Comparison of ENCODE assay signal across 31 cellular contexts in genomic region chr10:8428654-8429053, GRCh38.
"Had no signal": no experiment of that assay in that cellular context is flagged by ENCODE, and none has a peak within 500 bp of the region (broad histone marks: within the 10 kb centered on the region; RNA-seq: fewer than 3 reads in every experiment).

No MANE protein-coding gene starts in this region.

- H2AFZ ChIP-seq: neural progenitor cell had no signal

- H3K36me3 Mint-ChIP-seq: neural progenitor cell; stimulated activated effector memory CD8-positive, alpha-beta T cell treated with anti-CD3 and anti-CD28 coated beads, Interleukin-12 subunit alpha, Interleukin-12 subunit beta, amount 100 ng/mL, for 72 hours had no signal

- H3K4me3 Mint-ChIP-seq: naive thymus-derived CD4-positive, alpha-beta T cell; nephron; neural progenitor cell; stimulated activated effector memory CD8-positive, alpha-beta T cell treated with anti-CD3 and anti-CD28 coated beads, Interleukin-12 subunit alpha, Interleukin-12 subunit beta, amount 100 ng/mL, for 72 hours had no signal

- H3K9me3 ChIP-seq: esophagus squamous epithelium, heart right ventricle, left lung, ovary, psoas muscle, sigmoid colon, stomach, thyroid gland, vagina had no signal

- H3K4me1 Mint-ChIP-seq: nephron, neural progenitor cell had no signal

- DNase-seq: dermis blood vessel endothelial cell; effector memory CD4-positive, alpha-beta T cell; erythroblast; esophagus squamous epithelium; foreskin melanocyte; glutamatergic neuron; heart right ventricle; hippocampal formation; left cardiac atrium; left lung; mesenchymal stem cell; midbrain; naive thymus-derived CD4-positive, alpha-beta T cell; ovary; posterior cingulate gyrus; psoas muscle; right cardiac atrium; sigmoid colon; stimulated activated CD4-positive, alpha-beta T cell treated with anti-CD3 and anti-CD28 coated beads, Interleukin-2, amount 100 ng/mL, for 24 hours; stimulated activated CD4-positive, alpha-beta T cell treated with anti-CD3 and anti-CD28 coated beads, Interleukin-4, amount 100 ng/mL, for 24 hours; stimulated activated naive CD4-positive, alpha-beta T cell treated with Interleukin-2 at 50 U/mL for 16 hours; stomach; thyroid gland; trophoblast cell had no signal

- ATAC-seq: heart right ventricle; left cardiac atrium; left lung; naive thymus-derived CD4-positive, alpha-beta T cell; psoas muscle; right cardiac atrium; stimulated activated effector memory CD8-positive, alpha-beta T cell treated with anti-CD3 and anti-CD28 coated beads, Interleukin-12 subunit alpha, Interleukin-12 subunit beta, amount 100 ng/mL, for 72 hours had no signal

- H3K27ac Mint-ChIP-seq: naive thymus-derived CD4-positive, alpha-beta T cell; nephron; neural progenitor cell; stimulated activated effector memory CD8-positive, alpha-beta T cell treated with anti-CD3 and anti-CD28 coated beads, Interleukin-12 subunit alpha, Interleukin-12 subunit beta, amount 100 ng/mL, for 72 hours had no signal

- H3K4me3 ChIP-seq: coronary artery, esophagus squamous epithelium, heart right ventricle, left lung, neural progenitor cell, ovary, psoas muscle, sigmoid colon, stomach, thyroid gland, vagina had no signal

- H3K9me3 Mint-ChIP-seq: nephron; neural progenitor cell; stimulated activated effector memory CD8-positive, alpha-beta T cell treated with anti-CD3 and anti-CD28 coated beads, Interleukin-12 subunit alpha, Interleukin-12 subunit beta, amount 100 ng/mL, for 72 hours had no signal

- H3K27ac ChIP-seq: coronary artery, esophagus squamous epithelium, heart right ventricle, left lung, neural progenitor cell, ovary, psoas muscle, sigmoid colon, stomach, thyroid gland, vagina had no signal

- H3K27me3 ChIP-seq: left lung, neural progenitor cell, ovary, sigmoid colon, stomach, thyroid gland, vagina had no signal

- H3K4me1 ChIP-seq: left lung, psoas muscle, sigmoid colon, stomach, thyroid gland, vagina had no signal

- H3K4me2 ChIP-seq: neural progenitor cell had no signal

- H3K36me3 ChIP-seq: esophagus squamous epithelium, heart right ventricle, left lung, neural progenitor cell, ovary, sigmoid colon, stomach, thyroid gland, vagina had no signal

- FAIRE-seq: endometrium, islet of Langerhans had no signal

- H3K9ac ChIP-seq: neural progenitor cell had no signal
